ENCODE assay signal across 22 cellular contexts in genomic region chr5:10470669-10471068, GRCh38. TPM values are rescaled to one million over a fixed set of nuclear protein-coding genes. Genes with fewer than 3 reads are reported as not detected.
DNase-seq lines count a peak whose midpoint lies in the region; ATAC-seq and TF ChIP-seq lines count a peak whose summit lies in the region.
"Had no signal": no experiment of that assay in that cellular context is flagged by ENCODE, and none has a peak within 500 bp of the region (broad histone marks: within the 10 kb centered on the region; RNA-seq: fewer than 3 reads in every experiment).

No MANE protein-coding gene starts in this region.

- DNase-seq in HFFc6 (no peak), left colon (no peak), posterior vena cava (ENCODE audit: low spot score) (peak; percentile 44), activated T-cell treated with anti-CD3 and anti-CD28 coated beads for 4 hours (no peak), NCI-H2171 (lab: John Stamatoyannopoulos, UW) (no peak), SK-N-DZ (ENCODE audit: low spot score) (no peak)
- DNase-seq: 8988T; ACHN; AML-193; BE2C; CD4-positive, alpha-beta T cell; CD8-positive, alpha-beta memory T cell; DMS 273 treated with DMSO at 0.1 percent for 48 hours; DMS79; EL; GDM1; H9 had no signal

- H3K36me3 Mint-ChIP-seq in HFFc6 (ENCODE audit: low read depth): peaks cover 6% of the 10 kb centered on the region; the same call in 1 of the 2 replicates
- H3K36me3 Mint-ChIP-seq: CD14-positive monocyte had no signal

- peaks cover 73% of the 10 kb centered on the region for H3K4me1 Mint-ChIP-seq in HFFc6 (ENCODE audit: low read depth)
- H3K4me1 Mint-ChIP-seq: CD8-positive, alpha-beta memory T cell had no signal

- peaks cover 5% of the 10 kb centered on the region; the same call in 1 of the 2 replicates for H3K9me3 Mint-ChIP-seq in HFFc6

- TF ChIP-seq CTCF in HFFc6 (IDR thresholded peaks at IDR 0.05): no peak

- ATAC-seq in left colon: peak; percentile 46
- ATAC-seq in HG03460 (IDR thresholded peaks at IDR 0.05; ENCODE audit: unreplicated experiment): no peak
- ATAC-seq: GM12878, GM23338, HCT116 had no signal

- intact Hi-C loops in left colon (cut with DNase I, micrococcal nuclease): no loop called here
- intact Hi-C loops in posterior vena cava (cut with DNase I): no loop called here

- peak overlapping the region; percentile 93 for H3K27ac Mint-ChIP-seq in HFFc6
- H3K27ac Mint-ChIP-seq: CD14-positive monocyte; CD4-positive, alpha-beta T cell; GM23338; H9 had no signal

- no peak overlapping the region for H3K4me3 Mint-ChIP-seq in HFFc6
- H3K4me3 Mint-ChIP-seq: CD14-positive monocyte; CD4-positive, alpha-beta T cell; CD8-positive, alpha-beta memory T cell; GM23338; H9 had no signal

- peaks cover 5% of the 10 kb centered on the region for H3K27me3 Mint-ChIP-seq in HFFc6 (ENCODE audit: insufficient read depth)
- H3K27me3 Mint-ChIP-seq: CD4-positive, alpha-beta T cell had no signal

RNA-seq across cellular contexts. Expression of gene ROPN1L, which starts 29.0 kb away (rescaled TPM):
- total RNA-seq in HFFc6 (2021; fragmentation: NEBNext Ultra II Directional; extraction: Animal tissue kit (Norgen Biotek cat#: 25700)): under 1 TPM; 0.38 to 0.68 (median 0.47) TPM
- total RNA-seq in left colon: not detected
- under 1 TPM in 1 of 2 donors, not detected in 1; 0.67 TPM for total RNA-seq in posterior vena cava
- polyA plus RNA-seq in SK-N-DZ (2014; cell fraction: cytosol; rRNA removed): not detected in 2 replicates
- polyA plus RNA-seq in SK-N-DZ (2014; cell fraction: nucleus; rRNA removed): 0.80 and 1.7 TPM in 2 replicates
- total RNA-seq: GM23338 had no signal
